8 cellular contexts compared by ENCODE assay signal in genomic region chr2:223943561-223944008, GRCh38. TPM values are rescaled to one million over a fixed set of nuclear protein-coding genes. Genes with fewer than 3 reads are reported as not detected.
DNase-seq lines count a peak whose midpoint lies in the region; ATAC-seq and TF ChIP-seq lines count a peak whose summit lies in the region.

No MANE protein-coding gene starts in this region.

- TF ChIP-seq CTCF in esophagus squamous epithelium (IDR thresholded peaks at IDR 0.05) (no peak), ovary (IDR thresholded peaks at IDR 0.05) (no peak)

- H3K27me3 ChIP-seq in esophagus squamous epithelium (no peaks in the 10 kb centered on the region), ovary (no peaks in the 10 kb centered on the region)

- peak overlapping the region; percentile 80 for H3K9ac ChIP-seq in SK-N-MC (ENCODE audit: insufficient read length)

- H3K9me3 ChIP-seq in SK-N-MC (ENCODE audit: low read depth, low read length) (no peaks in the 10 kb centered on the region), esophagus squamous epithelium (no peaks in the 10 kb centered on the region), ovary (no peaks in the 10 kb centered on the region)

- H3K4me3 ChIP-seq in SK-N-MC, result peak overlapping the region; percentile 86
- peak overlapping the region in 3 of 4 donors; percentile 81 to 98 (median 96) for H3K4me3 ChIP-seq in esophagus squamous epithelium
- H3K4me3 ChIP-seq in ovary, result peak overlapping the region; percentile 76

- TF ChIP-seq POLR2A in esophagus squamous epithelium (IDR thresholded peaks at IDR 0.05) (no peak), ovary (IDR thresholded peaks at IDR 0.05) (no peak)

- H3K27ac ChIP-seq in SK-N-MC, result peak overlapping the region; percentile 40; the same call in 1 of the 2 replicates
- peak overlapping the region in 3 of 4 donors; percentile 30 to 95 (median 89) for H3K27ac ChIP-seq in esophagus squamous epithelium
- H3K27ac ChIP-seq in ovary, result no peak overlapping the region

- ATAC-seq in HG02840 (IDR thresholded peaks at IDR 0.05; ENCODE audit: low FRiP score, unreplicated experiment) (no peak), HG02588 (IDR thresholded peaks at IDR 0.05; ENCODE audit: unreplicated experiment) (no peak)

- H3K36me3 ChIP-seq in SK-N-MC (ENCODE audit: insufficient read depth, low read length) (no peaks in the 10 kb centered on the region), esophagus squamous epithelium (peaks cover 0 to 5% (median 0%) of the 10 kb centered on the region in 3 donors), ovary (no peaks in the 10 kb centered on the region)

- no peak for TF ChIP-seq EP300 in ovary (IDR thresholded peaks at IDR 0.05)

- DNase-seq in NCI-H748 (lab: John Stamatoyannopoulos, UW; ENCODE audit: unreplicated experiment) (peak; percentile 29), NCI-H748 treated with DMSO at 0.1 percent for 48 hours (lab: John Stamatoyannopoulos, UW) (no peak), SK-N-MC (ENCODE audit: low read depth, low spot score) (no peak), esophagus squamous epithelium (lab: John Stamatoyannopoulos, UW) (no peak), ovary (no peak), NCI-H2107 treated with DMSO at 0.1 percent for 48 hours (lab: John Stamatoyannopoulos, UW; ENCODE audit: unreplicated experiment) (no peak)

- peaks cover 8 to 66% (median 20%) of the 10 kb centered on the region in 3 donors for H3K4me1 ChIP-seq in esophagus squamous epithelium
- H3K4me1 ChIP-seq in ovary (ENCODE audit: insufficient read depth), result peaks cover 20% of the 10 kb centered on the region

- 6 to 12% methylated on average over 7 of the region's 7 CpGs for WGBS in esophagus squamous epithelium, 2 donors
- WGBS in ovary, 3 donors, result 3 to 6% (median 6%) methylated on average over 7 of the region's 7 CpGs

- intact Hi-C loops in esophagus squamous epithelium (cut with DNase I) (no loop called here), ovary (cut with DNase I) (loop anchor here in 1 of 4 donors (5.0 kb wide), 1 partner anchor 106 kb away; the partner anchor contains the start of gene AP1S3)

RNA-seq across cellular contexts. Expression of gene WDFY1, which starts 1.6 kb away (rescaled TPM):
- total RNA-seq in esophagus squamous epithelium, result 10 to 100 TPM; 13.8 to 36.4 (median 21.3) TPM
- total RNA-seq in ovary, result 10 to 100 TPM; 33.4 to 50.1 (median 40.8) TPM
- polyA plus RNA-seq in ovary, result 10 to 100 TPM; 21.2 to 35.7 TPM

RNA-seq across cellular contexts. Expression of gene MRPL44, which starts 13.7 kb away (rescaled TPM):
- total RNA-seq in esophagus squamous epithelium (10 to 100 TPM; 18.5 to 35.6 (median 23.5) TPM), ovary (10 to 100 TPM; 12.6 to 20.4 (median 15.9) TPM)
- polyA plus RNA-seq in ovary, result 10 to 100 TPM; 18.3 to 28.3 TPM

Comparison
In these comparisons a context has a peak if more than half of its experiments do, and no peak if none do; other contexts are left out.
1. H3K27ac ChIP-seq: peak in SK-N-MC (single experiment) and esophagus squamous epithelium (3 of 4); none in ovary (0 of 2).
2. Peak in every context shown above with its lines, with median percentiles within 50 percentile points of each other: H3K4me3 ChIP-seq.